Comparison of ENCODE assay signal across 8 cellular contexts in the genomic region with DNA sequence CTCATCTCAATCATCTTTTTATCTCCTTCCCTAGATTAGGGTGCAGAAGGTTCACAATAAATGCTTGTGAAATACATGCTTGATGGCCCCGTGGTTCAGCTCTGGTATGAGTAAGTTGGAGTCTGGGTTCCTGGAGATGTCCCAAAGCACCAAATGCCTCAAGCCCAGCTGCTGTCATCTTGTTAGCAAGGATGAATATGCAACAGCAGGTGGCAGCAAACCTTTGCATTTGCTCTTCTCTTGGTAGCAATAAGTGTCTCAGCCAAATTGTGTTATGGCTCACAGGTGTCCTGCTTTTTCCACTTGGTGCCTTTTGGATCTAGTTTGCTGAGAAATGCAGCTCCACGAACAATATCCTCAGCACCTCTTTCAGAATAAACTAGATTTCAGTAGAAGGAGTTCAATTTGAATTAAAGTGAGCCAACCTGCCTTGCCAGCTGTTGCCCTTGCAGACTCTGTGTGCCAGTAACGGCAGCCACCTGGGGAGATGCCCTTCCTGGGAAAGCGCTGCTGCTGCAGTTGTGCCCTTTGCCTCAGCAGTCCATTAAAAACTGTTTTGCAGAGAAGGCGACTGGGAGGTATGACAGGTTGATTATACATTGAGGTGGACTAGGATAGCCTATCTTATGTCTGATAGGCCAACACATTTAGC.
DNase-seq lines count a peak whose midpoint lies in the region; ATAC-seq and TF ChIP-seq lines count a peak whose summit lies in the region.

No MANE protein-coding gene starts in this region.

- TF ChIP-seq CTCF in epithelial cell of esophagus (IDR thresholded peaks at IDR 0.05; ENCODE audit: insufficient read depth, low read depth, low read length, missing control alignments) = peak; percentile 85

- ATAC-seq in GM19351 (IDR thresholded peaks at IDR 0.05; ENCODE audit: unreplicated experiment) (peak; percentile 87), GM21723 (IDR thresholded peaks at IDR 0.05; ENCODE audit: unreplicated experiment) (no peak)

- H3K9me3 ChIP-seq in MG63 = no peaks in the 10 kb centered on the region

- DNase-seq in DMS 273 (lab: John Stamatoyannopoulos, UW; ENCODE audit: unreplicated experiment) (peak; percentile 85), MG63 (peak; percentile 64), RPMI8226 (peak; percentile 42), epithelial cell of esophagus (ENCODE audit: low read depth) (peak; percentile 88), mucosa of gallbladder (ENCODE audit: low spot score) (peak; percentile 59), activated gamma-delta T cell (lab: John Stamatoyannopoulos, UW) (no peak)

- H3K4me3 ChIP-seq in MG63 = no peak overlapping the region
- H3K4me3 ChIP-seq in epithelial cell of esophagus (ENCODE audit: low read length) = no peak overlapping the region

- H3K36me3 ChIP-seq in MG63 = no peaks in the 10 kb centered on the region

- no peaks in the 10 kb centered on the region for H3K27me3 ChIP-seq in MG63
